Comparison of ENCODE assay signal across 8 cellular contexts in genomic region chr1:27342778-27343638, GRCh38. TPM values are rescaled to one million over a fixed set of nuclear protein-coding genes. Genes with fewer than 3 reads are reported as not detected.
DNase-seq lines count a peak whose midpoint lies in the region; ATAC-seq and TF ChIP-seq lines count a peak whose summit lies in the region.

No MANE protein-coding gene starts in this region.

- H3K9me3 Mint-ChIP-seq in CD4-positive, alpha-beta memory T cell, result no peaks in the 10 kb centered on the region

- H3K9me3 ChIP-seq in CD4-positive, alpha-beta memory T cell (ENCODE audit: control insufficient read depth in 1 of 2, low read length in 2 of 2), result no peaks in the 10 kb centered on the region
- no peaks in the 10 kb centered on the region for H3K9me3 ChIP-seq in Panc1 (ENCODE audit: control insufficient read depth, insufficient read depth, low read depth, low read length)
- no peaks in the 10 kb centered on the region for H3K9me3 ChIP-seq in gastrocnemius medialis

- H3K36me3 ChIP-seq in CD4-positive, alpha-beta memory T cell (ENCODE audit: insufficient read depth, low read length), result peaks cover 15% of the 10 kb centered on the region
- no peaks in the 10 kb centered on the region for H3K36me3 ChIP-seq in Panc1 (ENCODE audit: control insufficient read depth, insufficient read depth, low read length)
- H3K36me3 ChIP-seq in gastrocnemius medialis, result no peaks in the 10 kb centered on the region

- no TSS peak for BruUV-seq in Panc1 (replicated peaks; lab: Mats Ljungman, UMichigan)

- TF ChIP-seq CTCF in Panc1 (IDR thresholded peaks at IDR 0.05) (no peak), gastrocnemius medialis (IDR thresholded peaks at IDR 0.05 in 4 of 5, conservative IDR thresholded peaks at IDR 0.05 in 1 of 5) (no peak)

- H3K4me1 Mint-ChIP-seq in CD4-positive, alpha-beta memory T cell, result peaks cover 33 to 68% (median 51%) of the 10 kb centered on the region in 4 donors

- peak overlapping the region; percentile 92 to 96 (median 95) for H3K27ac Mint-ChIP-seq in CD4-positive, alpha-beta memory T cell

- CTCF ChIA-PET in CD4-positive, alpha-beta memory T cell (lab: Charles Lee; ENCODE audit: partially characterized antibody), result interaction anchor here (0.6 to 9.6 kb wide), 14 partner anchors 10 to 235 kb away, joined by 3 to 105 read pairs (median 4); no protein-coding TSS in a partner anchor
- CTCF ChIA-PET in Panc1 (lab: Charles Lee), result interaction anchor here (0.6 kb wide), 1 partner anchor 117 kb away, joined by 9 read pairs; no protein-coding TSS in a partner anchor

- peak overlapping the region; percentile 90 to 99 (median 97) for H3K4me3 Mint-ChIP-seq in CD4-positive, alpha-beta memory T cell

- H3K36me3 Mint-ChIP-seq in CD4-positive, alpha-beta memory T cell, result peaks cover 15 to 44% of the 10 kb centered on the region in 2 donors

- intact Hi-C loops in CD4-positive, alpha-beta memory T cell (cut with micrococcal nuclease), result loop anchor here (1.0 kb wide), 2 partner anchors 14 to 21 kb away; partner anchors contain the start of gene TMEM222
- intact Hi-C loops in Panc1 (cut with micrococcal nuclease; ENCODE audit: unreplicated experiment), result no loop called here
- intact Hi-C loops in gastrocnemius medialis (cut with DNase I; ENCODE audit: low total_unique reads), result no loop called here

- H3K27ac ChIP-seq in CD4-positive, alpha-beta memory T cell (ENCODE audit: low read depth, low read length), result peak overlapping the region; percentile 80
- no peak overlapping the region; the same call in 1 of the 2 replicates for H3K27ac ChIP-seq in Panc1 (ENCODE audit: low read length)
- H3K27ac ChIP-seq in gastrocnemius medialis, result no peak overlapping the region

- H3K4me3 ChIP-seq in CD4-positive, alpha-beta memory T cell (ENCODE audit: low read length in 2 of 2), result peak overlapping the region; percentile 82 to 94
- no peak overlapping the region for H3K4me3 ChIP-seq in Panc1 (ENCODE audit: low read depth in 2 of 2, low read length in 2 of 2)
- no peak overlapping the region for H3K4me3 ChIP-seq in gastrocnemius medialis

- TF ChIP-seq POLR2A in gastrocnemius medialis (IDR thresholded peaks at IDR 0.05), result no peak

- POLR2A ChIA-PET in CD4-positive, alpha-beta memory T cell (lab: Charles Lee; ENCODE audit: partially characterized antibody), result interaction anchor here (0.9 to 8.3 kb wide), 8 partner anchors 10 to 598 kb away, joined by 3 to 202 read pairs (median 16); partner anchors contain the start of genes MAP3K6, TMEM222 and WASF2
- POLR2A ChIA-PET in Panc1 (lab: Charles Lee), result interaction anchor here (0.6 kb wide), 3 partner anchors 24 to 366 kb away, joined by 3 to 14 read pairs (median 4); no protein-coding TSS in a partner anchor

- no peaks in the 10 kb centered on the region for H3K27me3 ChIP-seq in CD4-positive, alpha-beta memory T cell (ENCODE audit: insufficient read depth, low read length)
- no peaks in the 10 kb centered on the region for H3K27me3 ChIP-seq in Panc1 (ENCODE audit: control insufficient read depth, insufficient read depth, low read length)
- H3K27me3 ChIP-seq in gastrocnemius medialis, result peaks cover 0 to 6% (median 6%) of the 10 kb centered on the region in 3 donors

- DNase-seq in CD4-positive, alpha-beta memory T cell, result peak; percentile 84 to 95 (median 89)
- no peak for DNase-seq in Panc1 (ENCODE audit: low read depth, low spot score)
- peak; percentile 56 to 60 for DNase-seq in activated T-helper 1 cell treated with anti-CD3 and anti-CD28 coated beads, Interleukin-2, amount 50 U/mL, for 16 hours (ENCODE audit: low read depth in 1 of 2, low spot score in 1 of 2)
- DNase-seq in iPS-NIHi11 (ENCODE audit: low spot score), result peak; percentile 55
- DNase-seq in stimulated activated CD8-positive, alpha-beta memory T cell treated with anti-CD3 and anti-CD28 coated beads, Interleukin-7, amount 100 ng/mL, for 4 hours (ENCODE audit: low read depth in 2 of 2), result peak; percentile 80 to 81
- DNase-seq in gastrocnemius medialis, result no peak

- ATAC-seq in HG02642 (IDR thresholded peaks at IDR 0.05; ENCODE audit: poor library complexity, unreplicated experiment) (peak; percentile 35), Panc1 (peak; percentile 27; the same call in 1 of the 2 replicates), GM18870 (IDR thresholded peaks at IDR 0.05; ENCODE audit: unreplicated experiment) (no peak), gastrocnemius medialis (no peak)

- H3K27me3 Mint-ChIP-seq in CD4-positive, alpha-beta memory T cell, result no peaks in the 10 kb centered on the region

- in situ Hi-C loops in Panc1 (cut with HindIII; ENCODE audit: low pct_unique_long_range_greater_than_20kb, low sequenced_read_pairs) (no loop called here), gastrocnemius medialis (cut with MboI; ENCODE audit: low sequenced_read_pairs in 4 of 4) (no loop called here)

- H3K4me1 ChIP-seq in CD4-positive, alpha-beta memory T cell (ENCODE audit: insufficient read depth, low read length), result peaks cover 55% of the 10 kb centered on the region
- H3K4me1 ChIP-seq in Panc1 (ENCODE audit: control insufficient read depth, insufficient read depth, low read length) (peaks cover 19% of the 10 kb centered on the region), gastrocnemius medialis (no peaks in the 10 kb centered on the region)

RNA-seq across cellular contexts. Expression of gene SYTL1, which starts 1.2 kb away (rescaled TPM):
- total RNA-seq in CD4-positive, alpha-beta memory T cell, result 100 to 1,000 TPM; 146 to 158 TPM
- polyA plus RNA-seq in CD4-positive, alpha-beta memory T cell, result 100 to 1,000 TPM in 1 of 2 donors, 10 to 100 TPM in 1; 99.7 to 141 TPM
- total RNA-seq in Panc1 (2021; ENCODE audit: unreplicated experiment) (2.4 TPM), gastrocnemius medialis (under 1 TPM in 1 of 4 donors, not detected in 3; 0.66 TPM)
- polyA plus RNA-seq in Panc1 (2012; ENCODE audit: insufficient read length), result 3.8 TPM

RNA-seq across cellular contexts. Expression of gene TMEM222, which starts 21.0 kb away (rescaled TPM):
- total RNA-seq in CD4-positive, alpha-beta memory T cell, result 10 to 100 TPM; 44.4 to 45.4 TPM
- polyA plus RNA-seq in CD4-positive, alpha-beta memory T cell, result 10 to 100 TPM; 55.4 to 80.9 TPM
- total RNA-seq in Panc1 (2021; ENCODE audit: unreplicated experiment) (55.3 TPM), gastrocnemius medialis (10 to 100 TPM; 16.5 to 21.9 (median 17.8) TPM)
- polyA plus RNA-seq in Panc1 (2012; ENCODE audit: insufficient read length), result 71.4 TPM

RNA-seq across cellular contexts. Expression of gene MAP3K6, which starts 23.8 kb away (rescaled TPM):
- 10 to 100 TPM in 1 of 2 experiments, 1 to 10 TPM in 1; 8.8 to 11.7 TPM for total RNA-seq in CD4-positive, alpha-beta memory T cell
- polyA plus RNA-seq in CD4-positive, alpha-beta memory T cell, result 1 to 10 TPM; 4.5 to 8.1 TPM
- total RNA-seq in Panc1 (2021; ENCODE audit: unreplicated experiment), result 56.9 TPM
- 57.8 TPM for polyA plus RNA-seq in Panc1 (2012; ENCODE audit: insufficient read length)
- 10 to 100 TPM; 16.5 to 29.1 (median 18.4) TPM for total RNA-seq in gastrocnemius medialis

RNA-seq across cellular contexts. Expression of gene FCN3, which starts 31.6 kb away (rescaled TPM):
- total RNA-seq in CD4-positive, alpha-beta memory T cell, result not detected
- not detected for polyA plus RNA-seq in CD4-positive, alpha-beta memory T cell
- total RNA-seq in Panc1 (2021; ENCODE audit: unreplicated experiment), result not detected
- polyA plus RNA-seq in Panc1 (2012; ENCODE audit: insufficient read length), result 0.23 TPM
- total RNA-seq in gastrocnemius medialis, result 10 to 100 TPM; 13.2 to 35.7 (median 19.3) TPM

RNA-seq across cellular contexts. Expression of gene CD164L2, which starts 40.1 kb away (rescaled TPM):
- not detected for total RNA-seq in CD4-positive, alpha-beta memory T cell
- polyA plus RNA-seq in CD4-positive, alpha-beta memory T cell, result under 1 TPM in 1 of 2 donors, not detected in 1; 0.22 TPM
- 0.13 TPM for total RNA-seq in Panc1 (2021; ENCODE audit: unreplicated experiment)
- polyA plus RNA-seq in Panc1 (2012; ENCODE audit: insufficient read length), result not detected
- total RNA-seq in gastrocnemius medialis, result not detected

Comparison
In these comparisons a context has a peak if more than half of its experiments do, and no peak if none do; other contexts are left out.
1. DNase-seq: peak in CD4-positive, alpha-beta memory T cell (5 of 5), activated T-helper 1 cell treated with anti-CD3 and anti-CD28 coated beads, Interleukin-2, amount 50 U/mL, for 16 hours (2 of 2), iPS-NIHi11 (single experiment) and stimulated activated CD8-positive, alpha-beta memory T cell treated with anti-CD3 and anti-CD28 coated beads, Interleukin-7, amount 100 ng/mL, for 4 hours (2 of 2); none in Panc1 (single experiment) and gastrocnemius medialis (0 of 2).
2. H3K4me3 ChIP-seq: peak in CD4-positive, alpha-beta memory T cell (2 of 2); none in Panc1 (0 of 2) and gastrocnemius medialis (0 of 4).
3. ATAC-seq: peak in HG02642 (single experiment) and Panc1 (single experiment); none in GM18870 (single experiment) and gastrocnemius medialis (0 of 2).
4. RNA of gene SYTL1, which starts 1.2 kb away (total RNA-seq): 146 to 158 TPM in CD4-positive, alpha-beta memory T cell; 2.4 TPM in Panc1 (single experiment) and 0.66 TPM in gastrocnemius medialis; every median in the first group is over 10 times any median in the second.